Comparison of ENCODE assay signal across 9 cellular contexts in the genomic region with DNA sequence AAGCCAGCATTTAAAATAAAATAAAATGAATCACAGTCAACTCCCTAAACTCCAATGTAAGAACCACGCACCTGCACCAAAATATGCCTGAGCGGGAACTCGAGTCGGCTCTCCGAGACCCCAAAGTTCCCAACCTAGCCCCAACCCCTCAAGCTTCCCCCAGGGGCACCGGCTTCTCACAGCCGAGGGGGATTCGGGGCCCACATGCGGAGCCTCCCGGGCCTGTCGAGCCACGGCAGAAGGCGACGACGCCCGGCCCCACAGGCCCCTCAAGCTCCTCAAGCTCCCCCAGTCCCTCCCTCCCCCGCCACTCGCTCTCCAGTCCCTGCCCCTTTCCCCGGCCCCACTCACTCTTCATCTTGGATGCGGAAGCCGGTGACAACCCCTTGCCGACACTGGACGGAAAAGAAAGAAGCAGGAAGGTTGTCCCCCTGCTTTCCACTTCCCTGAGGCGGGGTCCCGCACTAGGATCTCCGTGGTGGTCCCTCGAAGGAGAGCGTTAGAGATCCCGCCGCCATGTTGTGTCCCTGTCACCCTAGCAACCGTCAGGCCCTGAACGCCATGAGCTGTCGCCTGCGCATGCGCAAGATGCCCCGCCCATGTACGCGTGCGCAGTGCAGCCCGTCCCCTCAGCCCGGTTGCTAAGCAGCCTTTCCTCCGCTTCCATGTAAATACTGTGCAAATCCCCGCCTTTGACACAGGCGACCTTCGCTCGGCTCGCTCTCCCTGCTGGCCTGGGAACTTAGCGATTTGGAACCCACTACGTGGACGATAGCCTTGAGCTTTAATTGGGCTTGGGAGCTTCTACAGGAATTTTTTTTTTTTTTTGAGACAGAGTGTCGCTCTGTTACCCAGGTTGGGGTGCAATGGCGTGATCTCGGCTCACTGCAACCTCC. TPM values are rescaled to one million over a fixed set of nuclear protein-coding genes. Genes with fewer than 3 reads are reported as not detected.
A peak's percentile ranks its signal among the peaks of the same experiment; 100 is the strongest.
DNase-seq lines count a peak whose midpoint lies in the region; ATAC-seq and TF ChIP-seq lines count a peak whose summit lies in the region.
"Had no signal": no experiment of that assay in that cellular context is flagged by ENCODE, and none has a peak within 500 bp of the region (broad histone marks: within the 10 kb centered on the region; RNA-seq: fewer than 3 reads in every experiment).

A gene with protein sequence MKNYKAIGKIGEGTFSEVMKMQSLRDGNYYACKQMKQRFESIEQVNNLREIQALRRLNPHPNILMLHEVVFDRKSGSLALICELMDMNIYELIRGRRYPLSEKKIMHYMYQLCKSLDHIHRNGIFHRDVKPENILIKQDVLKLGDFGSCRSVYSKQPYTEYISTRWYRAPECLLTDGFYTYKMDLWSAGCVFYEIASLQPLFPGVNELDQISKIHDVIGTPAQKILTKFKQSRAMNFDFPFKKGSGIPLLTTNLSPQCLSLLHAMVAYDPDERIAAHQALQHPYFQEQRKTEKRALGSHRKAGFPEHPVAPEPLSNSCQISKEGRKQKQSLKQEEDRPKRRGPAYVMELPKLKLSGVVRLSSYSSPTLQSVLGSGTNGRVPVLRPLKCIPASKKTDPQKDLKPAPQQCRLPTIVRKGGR (minus strand): TSS at position 554 of the 896 bp plus-strand sequence. CDS start 196 bp downstream, at position 358.

- H3K36me3 ChIP-seq in right lobe of liver, result no peaks in the 10 kb centered on the region

- no peaks in the 10 kb centered on the region for H3K27me3 ChIP-seq in dorsolateral prefrontal cortex
- no peaks in the 10 kb centered on the region for H3K27me3 ChIP-seq in right lobe of liver

- peak within 1 kb of the TSS; percentile 57 for H3K27ac Mint-ChIP-seq in activated CD4-positive, alpha-beta memory T cell treated with anti-CD3 and anti-CD28 coated beads, Interleukin-2, amount 10 ng/mL, durations not matched to agents 7 days and 5 days

- peaks cover 3% of the 10 kb centered on the region for H3K36me3 Mint-ChIP-seq in activated CD4-positive, alpha-beta memory T cell treated with anti-CD3 and anti-CD28 coated beads, Interleukin-2, amount 10 ng/mL, durations not matched to agents 7 days and 5 days (ENCODE audit: low read depth)

- CTCF ChIA-PET in activated CD4-positive, alpha-beta memory T cell treated with anti-CD3 and anti-CD28 coated beads, Interleukin-2, amount 10 ng/mL, durations not matched to agents 7 days and 5 days (lab: Charles Lee), result interaction anchor here (1.1 to 3.6 kb wide), 6 partner anchors 10 to 343 kb away, joined by 3 to 35 read pairs (median 6); no protein-coding TSS in a partner anchor

- TF ChIP-seq POLR2A in right lobe of liver (IDR thresholded peaks at IDR 0.05), result no peak

- WGBS in right lobe of liver (ENCODE audit: insufficient coverage, low coverage, low lambda C conversion rate, missing lambda C conversion rate), result 0% methylated on average over 19 of the region's 53 CpGs

- H3K4me1 ChIP-seq in right lobe of liver, result peaks cover 0 to 4% (median 0%) of the 10 kb centered on the region in 4 donors

- H3K9me3 ChIP-seq in right lobe of liver, result no peaks in the 10 kb centered on the region

- peak in 17 of 56 donors; percentile 2 to 45 (median 15) for TF ChIP-seq CTCF in dorsolateral prefrontal cortex (IDR thresholded peaks at IDR 0.05 in 54 of 56, conservative IDR thresholded peaks at IDR 0.05 in 2 of 56; ENCODE audit: low read depth in 1 of 56, partially characterized antibody in 56 of 56)
- TF ChIP-seq CTCF in right lobe of liver (IDR thresholded peaks at IDR 0.05), result no peak

- H3K4me3 Mint-ChIP-seq in activated CD4-positive, alpha-beta memory T cell treated with anti-CD3 and anti-CD28 coated beads, Interleukin-2, amount 10 ng/mL, durations not matched to agents 7 days and 5 days, result peak within 1 kb of the TSS; percentile 90

- no peaks in the 10 kb centered on the region for H3K9me3 Mint-ChIP-seq in activated CD4-positive, alpha-beta memory T cell treated with anti-CD3 and anti-CD28 coated beads, Interleukin-2, amount 10 ng/mL, durations not matched to agents 7 days and 5 days

- POLR2A ChIA-PET in activated CD4-positive, alpha-beta memory T cell treated with anti-CD3 and anti-CD28 coated beads, Interleukin-2, amount 10 ng/mL, durations not matched to agents 7 days and 5 days (lab: Charles Lee), result interaction anchor here (1.0 to 2.4 kb wide), 7 partner anchors 9 to 339 kb away, joined by 3 to 11 read pairs (median 5); a partner anchor contains a TSS

- H3K4me3 ChIP-seq in dorsolateral prefrontal cortex (peak within 1 kb of the TSS; percentile 51 to 92 (median 81)), right lobe of liver (peak within 1 kb of the TSS; percentile 68 to 82 (median 80))

- peaks cover 10% of the 10 kb centered on the region for H3K4me1 Mint-ChIP-seq in activated CD4-positive, alpha-beta memory T cell treated with anti-CD3 and anti-CD28 coated beads, Interleukin-2, amount 10 ng/mL, durations not matched to agents 7 days and 5 days

- H3K27ac ChIP-seq in dorsolateral prefrontal cortex, result peak within 1 kb of the TSS in 46 of 59 donors; percentile 19 to 83 (median 53)
- H3K27ac ChIP-seq in right lobe of liver, result peak within 1 kb of the TSS in 2 of 3 donors; percentile 63 to 64
- H3K27ac ChIP-seq: epithelial cell of prostate had no signal

- peaks cover 3% of the 10 kb centered on the region for H3K27me3 Mint-ChIP-seq in activated CD4-positive, alpha-beta memory T cell treated with anti-CD3 and anti-CD28 coated beads, Interleukin-2, amount 10 ng/mL, durations not matched to agents 7 days and 5 days

- intact Hi-C loops in dorsolateral prefrontal cortex (cut with DNase I) (no loop called here), right lobe of liver (cut with DNase I) (no loop called here)

- DNase-seq in CD1c-positive myeloid dendritic cell (ENCODE audit: extremely low spot score) (peak; percentile 99), HK-2 (ENCODE audit: unreplicated experiment) (peak; percentile 98), NCI-H82 treated with DMSO at 0.1 percent for 48 hours (lab: John Stamatoyannopoulos, UW; ENCODE audit: unreplicated experiment) (peak; percentile 83), dorsolateral prefrontal cortex (peak; percentile 88 to 99 (median 93)), right lobe of liver (peak; percentile 95 to 97 (median 97))
- DNase-seq in activated CD4-positive, alpha-beta memory T cell treated with anti-CD3 and anti-CD28 coated beads, Interleukin-2, amount 10 ng/mL, durations not matched to agents 7 days and 5 days, result peak; percentile 97
- peak; percentile 97 for DNase-seq in stimulated activated CD4-positive, alpha-beta T cell treated with anti-CD3 and anti-CD28 coated beads, Interleukin-4, amount 100 ng/mL, for 24 hours

- ATAC-seq in GM19463 (IDR thresholded peaks at IDR 0.05; ENCODE audit: unreplicated experiment), result peak; percentile 95
- peak; percentile 97 to 99 (median 98) for ATAC-seq in right lobe of liver

RNA-seq across cellular contexts. Expression of the gene that starts here (rescaled TPM):
- 1 to 10 TPM in 1 of 2 experiments, under 1 TPM in 1; 0.88 to 1.4 TPM for total RNA-seq in activated CD4-positive, alpha-beta memory T cell treated with anti-CD3 and anti-CD28 coated beads, Interleukin-2, amount 10 ng/mL, durations not matched to agents 7 days and 5 days
- total RNA-seq in dorsolateral prefrontal cortex (10 to 100 TPM; 28.4 to 88.6 (median 50.3) TPM), right lobe of liver (1 to 10 TPM; 2.7 to 4.7 (median 3.8) TPM)

Comparison
In these comparisons a context has a peak if more than half of its experiments do, and no peak if none do; other contexts are left out.
1. Peak in every context shown above with its lines: DNase-seq, ATAC-seq, H3K4me3 ChIP-seq and H3K27ac ChIP-seq.
2. RNA of the gene that starts here (total RNA-seq): 28.4 to 88.6 TPM in dorsolateral prefrontal cortex; 2.7 to 4.7 TPM in right lobe of liver and 0.88 to 1.4 TPM in activated CD4-positive, alpha-beta memory T cell treated with anti-CD3 and anti-CD28 coated beads, Interleukin-2, amount 10 ng/mL, durations not matched to agents 7 days and 5 days; every median in the first group is over 4 times any median in the second.